8 cellular contexts compared by ENCODE assay signal in genomic region chr1:204507317-204508105, GRCh38. TPM values are rescaled to one million over a fixed set of nuclear protein-coding genes. Genes with fewer than 3 reads are reported as not detected.
DNase-seq lines count a peak whose midpoint lies in the region; ATAC-seq, FAIRE-seq and TF ChIP-seq lines count a peak whose summit lies in the region.

No MANE protein-coding gene starts in this region.

- no peaks in the 10 kb centered on the region for H4K20me1 ChIP-seq in K562 (replicated peaks; ENCODE audit: control insufficient read depth, insufficient read depth, low read length)

- H3K9me3 ChIP-seq in NT2/D1 (ENCODE audit: insufficient read depth, low read length) (no peaks in the 10 kb centered on the region), K562 (replicated peaks; ENCODE audit: control insufficient read depth, insufficient read depth, low read depth, low read length) (no peaks in the 10 kb centered on the region), skeletal muscle tissue (ENCODE audit: control insufficient read depth in 3 of 3, low read length in 3 of 3) (no peaks in the 10 kb centered on the region)

- intact Hi-C loops in K562 (cut with micrococcal nuclease) = loop anchor here (1.0 to 10.0 kb wide), 4 partner anchors 9 to 643 kb away; partner anchors contain the start of genes MDM4, PPP1R15B and SNRPE

- CTCF ChIA-PET in K562 (lab: Yijun Ruan, JAX; ENCODE audit: low intra/inter-chr PET ratio) = no interaction called here

- peak overlapping the region; percentile 91 for H3K27ac ChIP-seq in K562 (ENCODE audit: extremely low read depth, low read depth, low read length)
- H3K27ac ChIP-seq in skeletal muscle tissue (ENCODE audit: low read depth, low read length) = peak overlapping the region; percentile 81

- H3K9me1 ChIP-seq in K562 (ENCODE audit: control insufficient read depth, insufficient read depth, low read length) = no peaks in the 10 kb centered on the region

- H3K27me3 ChIP-seq in NT2/D1 (ENCODE audit: insufficient read depth, insufficient read length) (no peaks in the 10 kb centered on the region), K562 (ENCODE audit: control insufficient read depth in 2 of 2, insufficient read depth in 2 of 2, low read length in 2 of 2) (no peaks in the 10 kb centered on the region), skeletal muscle tissue (ENCODE audit: control insufficient read depth in 3 of 3, insufficient read depth in 3 of 3, low read length in 3 of 3) (no peaks in the 10 kb centered on the region)

- H3K36me3 ChIP-seq in NT2/D1 (ENCODE audit: insufficient read depth, insufficient read length, low read length) = no peaks in the 10 kb centered on the region
- no peaks in the 10 kb centered on the region for H3K36me3 ChIP-seq in K562 (ENCODE audit: control insufficient read depth, insufficient read depth, low read length)
- H3K36me3 ChIP-seq in skeletal muscle tissue (ENCODE audit: control insufficient read depth in 3 of 3, insufficient read depth in 3 of 3, low read length in 3 of 3) = no peaks in the 10 kb centered on the region

- H3K4me3 ChIP-seq in NT2/D1 (ENCODE audit: insufficient read length, low read depth) (peak overlapping the region; percentile 58), K562 (peak overlapping the region; percentile 46), skeletal muscle tissue (ENCODE audit: low read length in 3 of 3) (peak overlapping the region; percentile 69 to 77 (median 72))

- H3K4me1 ChIP-seq in NT2/D1 (ENCODE audit: insufficient read depth, insufficient read length) = no peaks in the 10 kb centered on the region
- H3K4me1 ChIP-seq in K562 (replicated peaks in 1 of 2; ENCODE audit: control insufficient read depth in 2 of 2, insufficient read depth in 2 of 2, low read length in 2 of 2) = peaks cover 0 to 6% of the 10 kb centered on the region in 2 experiments; a peak in 2 of 5 replicates
- peaks cover 0 to 18% (median 10%) of the 10 kb centered on the region in 3 donors for H3K4me1 ChIP-seq in skeletal muscle tissue (ENCODE audit: control insufficient read depth in 3 of 3, insufficient read depth in 3 of 3, low read length in 3 of 3)

- WGBS in K562 (ENCODE audit: insufficient coverage, low coverage, missing lambda C conversion rate) = 2% methylated on average over 22 of the region's 22 CpGs

- ATAC-seq in HG03469 (IDR thresholded peaks at IDR 0.05; ENCODE audit: unreplicated experiment) (peak; percentile 0), K562 (peak; percentile 56)

- no peak for TF ChIP-seq CTCF in K562 (IDR thresholded peaks at IDR 0.05 in 2 of 3, conservative IDR thresholded peaks at IDR 0.05 in 1 of 3; ENCODE audit: insufficient read depth in 2 of 3, low read depth in 1 of 3, low read length in 3 of 3)

- POLR2A ChIA-PET in K562 (lab: Yijun Ruan, JAX) = interaction anchor here (0.6 to 4.5 kb wide), 11 partner anchors 10 to 294 kb away, joined by 3 to 106 read pairs (median 4); partner anchors contain the start of genes MDM4 and PIK3C2B

- BruUV-seq in K562 (replicated peaks; lab: Mats Ljungman, UMichigan) = TSS peak; percentile 87

- TF ChIP-seq RAD21 in K562 (CRISPR knock-in tag; conservative IDR thresholded peaks at IDR 0.05 in 1 of 2, IDR thresholded peaks at IDR 0.05 in 1 of 2) = no peak

- DNase-seq in stimulated activated CD4-positive, alpha-beta T cell treated with anti-CD3 and anti-CD28 coated beads, Interleukin-1b, Interleukin-23, amount 100 ng/mL, for 48 hours = peak; percentile 32
- DNase-seq in stimulated activated CD4-positive, alpha-beta T cell treated with anti-CD3 and anti-CD28 coated beads, Interleukin-4, amount 100 ng/mL, for 1 hour = no peak
- DNase-seq in NT2/D1 (ENCODE audit: low read depth, low spot score) (peak; percentile 73), K562 (ENCODE audit: extremely low read depth in 1 of 4, low spot score in 3 of 4) (peak; percentile 40 to 77 (median 45)), iPS-NIHi7 (ENCODE audit: extremely low spot score) (peak; percentile 45)
- DNase-seq in stimulated activated naive CD4-positive, alpha-beta T cell treated with Interleukin-2 at 50 U/mL for 16 hours (lab: John Stamatoyannopoulos, UW) = no peak

- no peaks in the 10 kb centered on the region for H3K79me2 ChIP-seq in K562 (ENCODE audit: control insufficient read depth, insufficient read depth, low read length)

- H2AFZ ChIP-seq in K562 (ENCODE audit: low read depth, low read length) = peak overlapping the region; percentile 99

- FAIRE-seq in K562 (lab: Jason Lieb, UNC) = no peak

- TF ChIP-seq EP300 in K562 (IDR thresholded peaks at IDR 0.05; ENCODE audit: low read length) = no peak

- TF ChIP-seq POLR2A in K562 (conservative IDR thresholded peaks at IDR 0.05) = peak; percentile 88

- H3K4me2 ChIP-seq in K562 (ENCODE audit: insufficient read depth, low read length) = peak overlapping the region; percentile 97

- H3K9ac ChIP-seq in NT2/D1 (ENCODE audit: insufficient read length, low read depth) (peak overlapping the region; percentile 59), K562 (ENCODE audit: insufficient read depth in 1 of 2, low read depth in 2 of 2, low read length in 2 of 2) (peak overlapping the region; percentile 88 to 90; a peak in 3 of 4 replicates), skeletal muscle tissue (ENCODE audit: low read depth in 1 of 3, low read length in 3 of 3) (peak overlapping the region; percentile 75 to 78 (median 76))

- in situ Hi-C loops in K562 (cut with MboI) = loop anchor here (10.0 kb wide), 1 partner anchor 333 kb away; no protein-coding TSS in a partner anchor

TF ChIP-seq in K562, 482 proteins besides CTCF, POLR2A, EP300 and RAD21 (continues in another document):
- TF ChIP-seq JUND (IDR thresholded peaks at IDR 0.05; ENCODE audit: borderline replicate concordance, low read depth, low read length) = peak; percentile 67
- peak; percentile 23; the same call in 1 of the 3 replicates for TF ChIP-seq JUND (tag; IDR thresholded peaks at IDR 0.05; ENCODE audit: borderline replicate concordance, low read depth, low read length)
- TF ChIP-seq NR4A1 (CRISPR knock-in tag; IDR thresholded peaks at IDR 0.05) = no peak
- TF ChIP-seq NR4A1 (tag; IDR thresholded peaks at IDR 0.05) = peak; percentile 46; the same call in 1 of the 2 replicates
- TF ChIP-seq ZEB2 (IDR thresholded peaks at IDR 0.05) = peak; percentile 6; the same call in 1 of the 2 replicates
- peak; percentile 37; the same call in 1 of the 2 replicates for TF ChIP-seq ZFX (CRISPR knock-in tag; IDR thresholded peaks at IDR 0.05)
- no peak for TF ChIP-seq GTF2B (IDR thresholded peaks at IDR 0.05; ENCODE audit: extremely low read depth, insufficient read length)
- TF ChIP-seq HMGN3 (IDR thresholded peaks at IDR 0.05; ENCODE audit: borderline replicate concordance, extremely low read depth, insufficient read length, low read depth, low read length) = no peak
- TF ChIP-seq SMARCA5 (IDR thresholded peaks at IDR 0.05) = no peak
- TF ChIP-seq SMARCC2 (IDR thresholded peaks at IDR 0.05; ENCODE audit: low read depth) = no peak; the same call in none of the 2 replicates
- TF ChIP-seq KLF1 (tag; IDR thresholded peaks at IDR 0.05) = no peak
- peak; percentile 52; the same call in 1 of the 2 replicates for TF ChIP-seq ZNF584 (CRISPR knock-in tag; IDR thresholded peaks at IDR 0.05; ENCODE audit: low read depth)

RNA-seq across cellular contexts. Expression of gene MDM4, which starts 8.7 kb away (rescaled TPM):
- 237 and 644 TPM in 2 replicates for total RNA-seq in K562 (2011; cell fraction: chromatin; rRNA removed; ENCODE audit: low replicate concordance)
- total RNA-seq in K562 (2011; cell fraction: nucleolus; rRNA removed) = 117 and 136 TPM in 2 replicates
- total RNA-seq in K562 (2011; cell fraction: nucleoplasm; rRNA removed) = 249 and 386 TPM in 2 replicates
- total RNA-seq in K562 (2014; rRNA removed) (21.2 and 24.6 TPM in 2 replicates), K562 (2014; rRNA removed; fragmentation: Illumina TruSeq; extraction: Trizol) (40.6 and 53.0 TPM in 2 replicates), K562 (2015; rRNA removed; fragmentation: Illumina TruSeq; extraction: Trizol) (32.2 and 33.4 TPM in 2 replicates), K562 (2021) (55.9 and 61.7 TPM in 2 replicates), skeletal muscle tissue (56.9 TPM)
- polyA plus RNA-seq in K562 (2011; rRNA removed) (41.2 and 46.7 TPM in 2 replicates), K562 (2014; fragmentation: Illumina TruSeq; extraction: Trizol) (10.0 TPM in 2 replicates), K562 (2014; fragmentation: Nextera tagmentation; extraction: Ambion mirVana) (10 to 100 TPM in 1 of 2 experiments, 1 to 10 TPM in 1; 3.3 to 11.1 TPM), K562 (2014; rRNA removed) (17.9 and 22.6 TPM in 2 replicates)
- 5.9 and 16.5 TPM in 2 replicates for polyA plus RNA-seq in K562 (2011; cell fraction: cytosol; rRNA removed)
- 63.1 and 81.2 TPM in 2 replicates for polyA plus RNA-seq in K562 (2011; cell fraction: nucleus; rRNA removed)
- 5.2 and 7.5 TPM in 2 replicates for polyA plus RNA-seq in K562 (2012)
- polyA minus RNA-seq in K562 (2011; rRNA and poly(A)+ RNA removed) = 171 and 249 TPM in 2 replicates
- polyA minus RNA-seq in K562 (2011; cell fraction: cytosol; rRNA and poly(A)+ RNA removed) = 15.7 and 26.6 TPM in 2 replicates
- polyA minus RNA-seq in K562 (2011; cell fraction: nucleus; rRNA and poly(A)+ RNA removed) = 120 and 165 TPM in 2 replicates

RNA-seq across cellular contexts. Expression of gene PIK3C2B, which starts 12.9 kb away (rescaled TPM):
- total RNA-seq in K562 (2011; cell fraction: chromatin; rRNA removed; ENCODE audit: low replicate concordance) = 1.7 and 12.0 TPM in 2 replicates
- 2.2 and 6.7 TPM in 2 replicates for total RNA-seq in K562 (2011; cell fraction: nucleolus; rRNA removed)
- 2.1 and 2.4 TPM in 2 replicates for total RNA-seq in K562 (2011; cell fraction: nucleoplasm; rRNA removed)
- total RNA-seq in K562 (2014; rRNA removed) (0.95 and 1.6 TPM in 2 replicates), K562 (2014; rRNA removed; fragmentation: Illumina TruSeq; extraction: Trizol) (0.61 and 0.62 TPM in 2 replicates), K562 (2015; rRNA removed; fragmentation: Illumina TruSeq; extraction: Trizol) (0.34 and 0.72 TPM in 2 replicates), K562 (2021) (1.8 and 2.9 TPM in 2 replicates), skeletal muscle tissue (31.8 TPM)
- polyA plus RNA-seq in K562 (2011; rRNA removed) (1.1 and 4.0 TPM in 2 replicates), K562 (2014; fragmentation: Illumina TruSeq; extraction: Trizol) (0.55 and 0.82 TPM in 2 replicates), K562 (2014; fragmentation: Nextera tagmentation; extraction: Ambion mirVana) (under 1 TPM; 0.10 to 0.27 TPM), K562 (2014; rRNA removed) (0.27 and 0.65 TPM in 2 replicates)
- 2.0 and 3.0 TPM in 2 replicates for polyA plus RNA-seq in K562 (2011; cell fraction: cytosol; rRNA removed)
- 3.8 and 3.9 TPM in 2 replicates for polyA plus RNA-seq in K562 (2011; cell fraction: nucleus; rRNA removed)
- polyA plus RNA-seq in K562 (2012) = 1.4 and 2.8 TPM in 2 replicates
- 3.3 and 3.9 TPM in 2 replicates for polyA minus RNA-seq in K562 (2011; rRNA and poly(A)+ RNA removed)
- polyA minus RNA-seq in K562 (2011; cell fraction: cytosol; rRNA and poly(A)+ RNA removed) = 2.7 and 7.7 TPM in 2 replicates
- 3.1 and 6.1 TPM in 2 replicates for polyA minus RNA-seq in K562 (2011; cell fraction: nucleus; rRNA and poly(A)+ RNA removed)

Comparison
In these comparisons a context has a peak if more than half of its experiments do, and no peak if none do; other contexts are left out.
1. DNase-seq: peak in stimulated activated CD4-positive, alpha-beta T cell treated with anti-CD3 and anti-CD28 coated beads, Interleukin-1b, Interleukin-23, amount 100 ng/mL, for 48 hours (single experiment), NT2/D1 (single experiment), K562 (4 of 4) and iPS-NIHi7 (single experiment); none in stimulated activated CD4-positive, alpha-beta T cell treated with anti-CD3 and anti-CD28 coated beads, Interleukin-4, amount 100 ng/mL, for 1 hour (single experiment) and stimulated activated naive CD4-positive, alpha-beta T cell treated with Interleukin-2 at 50 U/mL for 16 hours (single experiment).
2. Peak in every context shown above with its lines, with median percentiles within 50 percentile points of each other: H3K4me3 ChIP-seq and H3K9ac ChIP-seq.